34 cellular contexts compared by ENCODE assay signal in genomic region chr21:45788635-45789506, GRCh38.
DNase-seq lines count a peak whose midpoint lies in the region; ATAC-seq, FAIRE-seq and TF ChIP-seq lines count a peak whose summit lies in the region.
"Had no signal": no experiment of that assay in that cellular context is flagged by ENCODE, and none has a peak within 500 bp of the region (broad histone marks: within the 10 kb centered on the region; RNA-seq: fewer than 3 reads in every experiment).

No MANE protein-coding gene starts in this region.

- TF ChIP-seq CTCF in GM12878 (IDR thresholded peaks at IDR 0.05 in 2 of 3, conservative IDR thresholded peaks at IDR 0.05 in 1 of 3; ENCODE audit: control insufficient read depth in 2 of 3, extremely low read depth in 1 of 3, insufficient read depth in 1 of 3, low read depth in 3 of 3, low read length in 3 of 3) (no peak), neural progenitor cell (IDR thresholded peaks at IDR 0.05) (no peak)

- no peak overlapping the region for H2AFZ ChIP-seq in GM23248
- H2AFZ ChIP-seq in GM12878 (ENCODE audit: control insufficient read depth, low read depth, low read length): no peak overlapping the region
- H2AFZ ChIP-seq in neural progenitor cell (replicated peaks): no peak overlapping the region
- H2AFZ ChIP-seq: GM23338 had no signal

- H4K20me1 ChIP-seq in GM23248 (ENCODE audit: insufficient read depth) (no peaks in the 10 kb centered on the region), GM12878 (ENCODE audit: control insufficient read depth, insufficient read depth) (no peaks in the 10 kb centered on the region), neural progenitor cell (ENCODE audit: low read depth) (no peaks in the 10 kb centered on the region)

- no peak for TF ChIP-seq POLR2A in GM12878 (IDR thresholded peaks at IDR 0.05; ENCODE audit: low read depth, low read length)

- no peaks in the 10 kb centered on the region for H3F3A ChIP-seq in GM23248 (ENCODE audit: insufficient read depth)
- H3F3A ChIP-seq in neural progenitor cell (ENCODE audit: low read depth): no peaks in the 10 kb centered on the region

- POLR2A ChIA-PET in activated CD4-positive, alpha-beta T cell treated with anti-CD3 and anti-CD28 coated beads for 36 hours (lab: Charles Lee): no interaction called here
- POLR2A ChIA-PET in GM12878 (lab: Charles Lee): no interaction called here

- ATAC-seq in activated CD4-positive, alpha-beta T cell treated with anti-CD3 and anti-CD28 coated beads for 36 hours: peak; percentile 75
- no peak for ATAC-seq in GM12878
- ATAC-seq in HG02571 (IDR thresholded peaks at IDR 0.05; ENCODE audit: unreplicated experiment): no peak
- no peak for ATAC-seq in HG02798 (IDR thresholded peaks at IDR 0.05; ENCODE audit: poor library complexity, unreplicated experiment)
- ATAC-seq: gastroesophageal sphincter, GM23338, lower lobe of right lung, mucosa of descending colon, natural killer cell had no signal

- no peak overlapping the region for H3K4me3 Mint-ChIP-seq in activated CD4-positive, alpha-beta T cell treated with anti-CD3 and anti-CD28 coated beads for 36 hours
- peak overlapping the region; percentile 58 for H3K4me3 Mint-ChIP-seq in neural progenitor cell
- H3K4me3 Mint-ChIP-seq: brain, GM23338, natural killer cell had no signal

- H3K27me3 ChIP-seq in GM23248 (replicated peaks; ENCODE audit: insufficient read depth): no peaks in the 10 kb centered on the region
- H3K27me3 ChIP-seq in GM12878 (replicated peaks in 1 of 2; ENCODE audit: control insufficient read depth in 2 of 2, insufficient read depth in 2 of 2, low read length in 1 of 2): no peaks in the 10 kb centered on the region
- no peaks in the 10 kb centered on the region for H3K27me3 ChIP-seq in neural progenitor cell
- H3K27me3 ChIP-seq: adrenal gland, suprapubic skin, upper lobe of left lung had no signal

- no peaks in the 10 kb centered on the region for H3K27me3 Mint-ChIP-seq in activated CD4-positive, alpha-beta T cell treated with anti-CD3 and anti-CD28 coated beads for 36 hours
- H3K27me3 Mint-ChIP-seq in neural progenitor cell (ENCODE audit: insufficient read depth, low read depth): peaks cover 7% of the 10 kb centered on the region
- H3K27me3 Mint-ChIP-seq: brain; CD4-positive, CD25-positive, alpha-beta regulatory T cell had no signal

- H3K36me3 Mint-ChIP-seq in activated CD4-positive, alpha-beta T cell treated with anti-CD3 and anti-CD28 coated beads for 36 hours (ENCODE audit: low read depth): no peaks in the 10 kb centered on the region
- H3K36me3 Mint-ChIP-seq in neural progenitor cell: no peaks in the 10 kb centered on the region
- H3K36me3 Mint-ChIP-seq: brain; CD4-positive, CD25-positive, alpha-beta regulatory T cell; natural killer cell had no signal

- no peak for TF ChIP-seq EP300 in GM12878 (IDR thresholded peaks at IDR 0.05; ENCODE audit: borderline replicate concordance in 1 of 2, control insufficient read depth in 1 of 2, low read depth in 2 of 2, low read length in 2 of 2)

- FAIRE-seq in GM12878 (lab: Jason Lieb, UNC): no peak
- FAIRE-seq: GM18507, small intestine had no signal

- H3K36me3 ChIP-seq in GM23248 (ENCODE audit: low read depth): no peaks in the 10 kb centered on the region
- no peaks in the 10 kb centered on the region for H3K36me3 ChIP-seq in GM12878 (ENCODE audit: control insufficient read depth in 2 of 2, insufficient read depth in 2 of 2, low read length in 1 of 2)
- no peaks in the 10 kb centered on the region for H3K36me3 ChIP-seq in neural progenitor cell
- H3K36me3 ChIP-seq: adrenal gland, esophagus squamous epithelium, gastroesophageal sphincter, lower lobe of right lung, suprapubic skin, upper lobe of left lung had no signal

- intact Hi-C loops in activated CD4-positive, alpha-beta T cell treated with anti-CD3 and anti-CD28 coated beads for 36 hours (cut with DNase I, micrococcal nuclease): no loop called here
- intact Hi-C loops in GM12878 (cut with micrococcal nuclease; ENCODE audit: unreplicated experiment): no loop called here

- DNase-seq in activated CD4-positive, alpha-beta T cell treated with anti-CD3 and anti-CD28 coated beads for 36 hours: no peak
- DNase-seq in activated CD4-positive, alpha-beta T cell treated with anti-CD3 and anti-CD28 coated beads, Interleukin-2, amount 50 U/mL, for 4 hours: no peak
- peak; percentile 23 for DNase-seq in GM23248
- DNase-seq in GM12878 (ENCODE audit: low read depth, low spot score): no peak
- DNase-seq in neural progenitor cell (ENCODE audit: low spot score): no peak
- DNase-seq in dedifferentiated amniotic fluid mesenchymal stem cell (ENCODE audit: extremely low spot score): no peak
- DNase-seq: activated CD8-positive, alpha-beta memory T cell treated with anti-CD3 and anti-CD28 coated beads for 24 hours; activated effector memory CD4-positive, alpha-beta T cell treated with anti-CD3 and anti-CD28 coated beads, Interleukin-2, amount 50 U/mL, for 16 hours; activated T-cell treated with anti-CD3 and anti-CD28 coated beads for 4 hours; adrenal gland; CD4-positive, CD25-positive, alpha-beta regulatory T cell; esophagus squamous epithelium; lower lobe of right lung; natural killer cell; NCI-H1417; NCI-H2081; NCI-H2227 treated with DMSO at 0.1 percent for 48 hours; NCI-H526 treated with DMSO at 0.1 percent for 48 hours; NK-92 treated with Interleukin-12 subunit alpha and Interleukin-12 subunit beta, amount 100 ng/mL, for 24 hours; SHP77; small intestine; stimulated activated CD4-positive, alpha-beta T cell treated with anti-CD3 and anti-CD28 coated beads, Interleukin-1b, Interleukin-23, amount 100 ng/mL, for 48 hours; stimulated activated naive CD4-positive, alpha-beta T cell treated with Interleukin-2 at 50 U/mL for 16 hours had no signal

- SMC1A ChIA-PET in GM12878 (lab: Charles Lee; ENCODE audit: uncharacterized antibody, unreplicated experiment): no interaction called here

- RAD21 ChIA-PET in GM12878 (lab: Charles Lee; ENCODE audit: unreplicated experiment): no interaction called here

- no TSS peak for BruUV-seq in GM12878 (replicated peaks; lab: Mats Ljungman, UMichigan)

- in situ Hi-C loops in GM23248 (cut with MboI): no loop called here
- in situ Hi-C loops in GM12878 (cut with MboI): no loop called here

- CTCF ChIA-PET in activated CD4-positive, alpha-beta T cell treated with anti-CD3 and anti-CD28 coated beads for 36 hours (lab: Charles Lee): no interaction called here
- CTCF ChIA-PET in GM12878 (lab: Yijun Ruan, JAX): no interaction called here

- H3K27ac ChIP-seq in GM23248: no peak overlapping the region
- no peak overlapping the region for H3K27ac ChIP-seq in GM12878 (ENCODE audit: control insufficient read depth, insufficient read depth)
- no peak overlapping the region for H3K27ac ChIP-seq in neural progenitor cell
- H3K27ac ChIP-seq: 22Rv1, adrenal gland, esophagus squamous epithelium, gastroesophageal sphincter, KMS-11, lower lobe of right lung, suprapubic skin, upper lobe of left lung had no signal

- H3K4me1 ChIP-seq in GM23248 (ENCODE audit: insufficient read depth) (no peaks in the 10 kb centered on the region), GM12878 (ENCODE audit: control insufficient read depth, insufficient read depth, low read length) (no peaks in the 10 kb centered on the region), neural progenitor cell (no peaks in the 10 kb centered on the region)
- H3K4me1 ChIP-seq: adrenal gland, esophagus squamous epithelium, gastroesophageal sphincter, lower lobe of right lung, suprapubic skin, upper lobe of left lung had no signal

- H3K4me3 ChIP-seq in GM23248 (no peak overlapping the region), GM12878 (no peak overlapping the region), neural progenitor cell (no peak overlapping the region)
- H3K4me3 ChIP-seq: adrenal gland, esophagus squamous epithelium, gastroesophageal sphincter, GM23338, lower lobe of right lung, mucosa of descending colon, suprapubic skin, upper lobe of left lung had no signal

- no peak overlapping the region for H3K27ac Mint-ChIP-seq in activated CD4-positive, alpha-beta T cell treated with anti-CD3 and anti-CD28 coated beads for 36 hours
- H3K27ac Mint-ChIP-seq in neural progenitor cell: peak overlapping the region; percentile 61
- H3K27ac Mint-ChIP-seq: CD4-positive, CD25-positive, alpha-beta regulatory T cell; GM23338; natural killer cell had no signal

- H3K9me2 ChIP-seq in GM23248 (ENCODE audit: insufficient read depth): no peaks in the 10 kb centered on the region

- no peaks in the 10 kb centered on the region for H3K9me3 Mint-ChIP-seq in activated CD4-positive, alpha-beta T cell treated with anti-CD3 and anti-CD28 coated beads for 36 hours (ENCODE audit: low read depth)
- peaks cover 7% of the 10 kb centered on the region for H3K9me3 Mint-ChIP-seq in neural progenitor cell
- H3K9me3 Mint-ChIP-seq: GM23338, natural killer cell had no signal

- H3K4me2 ChIP-seq in GM23248 (ENCODE audit: unreplicated experiment) (no peak overlapping the region), GM12878 (ENCODE audit: control insufficient read depth, insufficient read depth) (no peak overlapping the region), neural progenitor cell (no peak overlapping the region)
- H3K4me2 ChIP-seq: GM23338, KMS-11 had no signal

- WGBS in GM23248 (ENCODE audit: low coverage in 1 of 2, low lambda C conversion rate in 2 of 2, missing lambda C conversion rate in 2 of 2), 2 experiments: 79 to 80% methylated on average over 14 of the region's 14 CpGs
- 62% methylated on average over 14 of the region's 14 CpGs for WGBS in GM12878 (ENCODE audit: insufficient coverage, insufficient replicate concordance, low lambda C conversion rate, missing lambda C conversion rate)

- no peak overlapping the region for H3K9ac ChIP-seq in GM23248
- no peak overlapping the region for H3K9ac ChIP-seq in GM12878 (ENCODE audit: control insufficient read depth, insufficient read depth, low read length)
- H3K9ac ChIP-seq in neural progenitor cell: no peak overlapping the region
- H3K9ac ChIP-seq: KMS-11 had no signal

- TF ChIP-seq RAD21 in GM12878 (IDR thresholded peaks at IDR 0.05; ENCODE audit: insufficient read depth, low read depth, low read length): no peak

- no peaks in the 10 kb centered on the region for H3K79me2 ChIP-seq in GM23248 (ENCODE audit: insufficient read depth)
- H3K79me2 ChIP-seq in GM12878 (ENCODE audit: control insufficient read depth, insufficient read depth, low read length): no peaks in the 10 kb centered on the region
- no peaks in the 10 kb centered on the region for H3K79me2 ChIP-seq in neural progenitor cell (ENCODE audit: low read depth)

- H3K9me3 ChIP-seq in GM23248 (ENCODE audit: low read depth) (no peaks in the 10 kb centered on the region), GM12878 (replicated peaks; ENCODE audit: control insufficient read depth, insufficient read depth, low read length) (no peaks in the 10 kb centered on the region), neural progenitor cell (ENCODE audit: low read depth) (no peaks in the 10 kb centered on the region)
- H3K9me3 ChIP-seq: adrenal gland, esophagus squamous epithelium, gastroesophageal sphincter, lower lobe of right lung, mucosa of descending colon, suprapubic skin, upper lobe of left lung had no signal

- peaks cover 7% of the 10 kb centered on the region for H3K4me1 Mint-ChIP-seq in activated CD4-positive, alpha-beta T cell treated with anti-CD3 and anti-CD28 coated beads for 36 hours
- H3K4me1 Mint-ChIP-seq in neural progenitor cell: peaks cover 23% of the 10 kb centered on the region
- H3K4me1 Mint-ChIP-seq: GM23338, natural killer cell had no signal
